In the genomic region with DNA sequence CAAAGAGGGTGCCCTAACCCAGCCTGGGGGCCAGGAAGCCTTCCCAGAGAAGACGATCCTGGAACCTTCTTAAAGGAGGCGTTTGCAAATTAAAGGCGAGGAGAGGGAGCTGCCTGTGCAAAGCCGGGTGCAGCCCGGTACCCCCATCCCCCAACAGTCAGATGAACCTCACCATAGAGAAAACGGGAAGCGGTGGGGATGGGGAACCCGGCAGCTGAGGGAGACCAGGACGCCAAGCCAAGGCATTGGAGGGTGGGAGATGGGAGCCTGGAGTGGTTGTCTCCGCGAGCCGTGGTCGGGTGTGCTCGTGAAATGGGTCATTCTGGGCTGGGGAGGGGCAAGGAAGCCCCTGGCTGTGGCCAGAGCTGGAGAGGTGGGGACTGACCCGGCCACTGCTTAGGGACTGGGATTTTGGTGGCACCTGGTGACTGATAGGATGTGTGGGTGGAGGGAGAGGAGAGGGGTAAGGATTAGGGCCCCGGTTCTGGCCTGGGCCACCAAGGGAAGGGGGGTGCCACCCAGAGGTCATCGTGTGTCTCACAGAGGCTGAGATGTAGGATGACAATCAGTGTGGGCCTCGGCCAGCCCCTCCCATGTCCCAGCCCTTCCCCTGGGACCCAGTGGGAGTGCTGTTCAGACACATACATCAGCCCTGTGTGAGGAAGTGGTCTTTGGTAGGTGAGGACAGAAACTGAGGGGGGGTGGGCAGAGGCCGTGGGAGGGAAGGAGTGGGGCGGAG, we compare ENCODE assay signal across 8 cellular contexts. TPM values are rescaled to one million over a fixed set of nuclear protein-coding genes. Genes with fewer than 3 reads are reported as not detected.
DNase-seq lines count a peak whose midpoint lies in the region; TF ChIP-seq lines count a peak whose summit lies in the region.

No MANE protein-coding gene starts in this region.

- H3K4me3 Mint-ChIP-seq in MCF 10A (ENCODE audit: unreplicated experiment): no peak overlapping the region

- no peaks in the 10 kb centered on the region for H3K9me3 ChIP-seq in breast epithelium
- no peaks in the 10 kb centered on the region for H3K9me3 ChIP-seq in tibial nerve

- H3K4me3 ChIP-seq in breast epithelium: peak overlapping the region in 2 of 3 donors; percentile 52 to 63
- peak overlapping the region; percentile 39 to 51 (median 46) for H3K4me3 ChIP-seq in tibial nerve

- peaks cover 4 to 11% of the 10 kb centered on the region in 2 donors for H3K27me3 ChIP-seq in breast epithelium
- no peaks in the 10 kb centered on the region for H3K27me3 ChIP-seq in layer of hippocampus (ENCODE audit: control insufficient read depth, insufficient read depth, low read length)
- peaks cover 0 to 21% of the 10 kb centered on the region in 2 donors for H3K27me3 ChIP-seq in tibial nerve

- no peaks in the 10 kb centered on the region for H3K4me1 ChIP-seq in breast epithelium
- H3K4me1 ChIP-seq in tibial nerve: peaks cover 0 to 23% (median 15%) of the 10 kb centered on the region in 4 donors

- H3K36me3 ChIP-seq in breast epithelium (no peaks in the 10 kb centered on the region), tibial nerve (no peaks in the 10 kb centered on the region)

- no peaks in the 10 kb centered on the region for H3K9me3 Mint-ChIP-seq in MCF 10A (ENCODE audit: unreplicated experiment)

- no peak for DNase-seq in breast epithelium (ENCODE audit: low spot score in 2 of 2)
- no peak for DNase-seq in MCF 10A (ENCODE audit: unreplicated experiment)
- DNase-seq in SKM-1 treated with dmso at 0.1 percent for 144 hours (lab: John Stamatoyannopoulos, UW; ENCODE audit: unreplicated experiment): peak; percentile 61
- DNase-seq in tibial nerve (ENCODE audit: low spot score in 2 of 2): no peak
- DNase-seq in globus pallidus (ENCODE audit: low spot score): no peak
- no peak for DNase-seq in NCI-H1417 treated with DMSO at 0.1 percent for 48 hours (lab: John Stamatoyannopoulos, UW)
- DNase-seq in DMS153 treated with DMSO at 0.1 percent for 48 hours (lab: John Stamatoyannopoulos, UW; ENCODE audit: unreplicated experiment): no peak

- POLR2A ChIA-PET in MCF 10A (lab: Yijun Ruan, JAX): no interaction called here

- peaks cover 14% of the 10 kb centered on the region for H3K27me3 Mint-ChIP-seq in MCF 10A (ENCODE audit: insufficient read depth, unreplicated experiment)

- no peak for TF ChIP-seq EP300 in tibial nerve (IDR thresholded peaks at IDR 0.05)

- no peak overlapping the region for H3K27ac Mint-ChIP-seq in MCF 10A (ENCODE audit: low read depth, unreplicated experiment)

- intact Hi-C loops in breast epithelium (cut with DNase I; ENCODE audit: low total_unique reads): loop anchor here (10.0 kb wide), 1 partner anchor 115 kb away; no protein-coding TSS in a partner anchor
- intact Hi-C loops in MCF 10A (cut with micrococcal nuclease): loop anchor here (1.0 to 10.0 kb wide), 2 partner anchors 61 to 155 kb away; no protein-coding TSS in a partner anchor

- no peaks in the 10 kb centered on the region for H3K36me3 Mint-ChIP-seq in MCF 10A (ENCODE audit: insufficient read depth, unreplicated experiment)

- H3K27ac ChIP-seq in breast epithelium: no peak overlapping the region
- peak overlapping the region; percentile 83 for H3K27ac ChIP-seq in layer of hippocampus (ENCODE audit: low read depth, low read length)
- H3K27ac ChIP-seq in tibial nerve: peak overlapping the region in 2 of 4 donors; percentile 63 to 79

- WGBS in tibial nerve, 2 donors: 48 to 53% methylated on average over 18 to 20 of the region's 20 CpGs

- no peak for TF ChIP-seq POLR2A in breast epithelium (IDR thresholded peaks at IDR 0.05)
- TF ChIP-seq POLR2A in tibial nerve (IDR thresholded peaks at IDR 0.05): no peak

- no TSS peak for BruUV-seq in MCF 10A (replicated peaks; lab: Mats Ljungman, UMichigan)

- CTCF ChIA-PET in MCF 10A (lab: Yijun Ruan, JAX): interaction anchor here (0.6 to 11.0 kb wide), 6 partner anchors 47 to 287 kb away, joined by 3 to 168 read pairs (median 4); no protein-coding TSS in a partner anchor

- H3K4me1 Mint-ChIP-seq in MCF 10A (ENCODE audit: insufficient read depth, unreplicated experiment): no peaks in the 10 kb centered on the region

- no peak for TF ChIP-seq CTCF in breast epithelium (IDR thresholded peaks at IDR 0.05)
- no peak for TF ChIP-seq CTCF in MCF 10A (IDR thresholded peaks at IDR 0.05; ENCODE audit: unreplicated experiment)
- TF ChIP-seq CTCF in tibial nerve (IDR thresholded peaks at IDR 0.05): no peak

RNA-seq across cellular contexts. Expression of a gene that starts 0.7 kb away (rescaled TPM):
- total RNA-seq in breast epithelium (10 to 100 TPM in 1 of 3 donors, 1 to 10 TPM in 1, under 1 TPM in 1; 0.32 to 29.4 (median 9.2) TPM), MCF 10A (2022) (0.16 and 0.20 TPM in 2 replicates), tibial nerve (10 to 100 TPM in 1 of 4 donors, 1 to 10 TPM in 3; 2.4 to 12.2 (median 6.3) TPM)
